ENCODE assay signal across 8 cellular contexts in genomic region chr9:33044162-33044673, GRCh38. TPM values are rescaled to one million over a fixed set of nuclear protein-coding genes. Genes with fewer than 3 reads are reported as not detected.
DNase-seq lines count a peak whose midpoint lies in the region; ATAC-seq and TF ChIP-seq lines count a peak whose summit lies in the region.

No MANE protein-coding gene starts in this region.

- peaks cover 37% of the 10 kb centered on the region for H3K36me3 ChIP-seq in HUES6 (ENCODE audit: control insufficient read depth, insufficient read depth, low read length)
- H3K36me3 ChIP-seq in PC-9 (ENCODE audit: low read depth): 0 out of 2 replicates have a peak, but pooled peaks cover 4% of the 10 kb centered on the region
- H3K36me3 ChIP-seq in naive thymus-derived CD4-positive, alpha-beta T cell (ENCODE audit: control insufficient read depth in 2 of 3, insufficient read depth in 3 of 3, low read length in 3 of 3): peaks cover 0 to 21% (median 0%) of the 10 kb centered on the region in 3 experiments

- no peaks in the 10 kb centered on the region for H4K20me1 ChIP-seq in PC-9 (ENCODE audit: insufficient read depth)

- no TSS peak for BruUV-seq in PC-9 (replicated peaks; lab: Mats Ljungman, UMichigan)

- peaks cover 9 to 25% (median 11%) of the 10 kb centered on the region in 5 donors for H3K36me3 Mint-ChIP-seq in naive thymus-derived CD4-positive, alpha-beta T cell

- H3K27me3 ChIP-seq in HUES6 (ENCODE audit: control insufficient read depth, insufficient read depth, low read length) (no peaks in the 10 kb centered on the region), PC-9 (ENCODE audit: insufficient read depth, low read depth) (no peaks in the 10 kb centered on the region)
- no peaks in the 10 kb centered on the region for H3K27me3 ChIP-seq in naive thymus-derived CD4-positive, alpha-beta T cell (ENCODE audit: control insufficient read depth in 2 of 2, insufficient read depth in 2 of 2, low read length in 2 of 2)

- H3K9me2 ChIP-seq in PC-9 (ENCODE audit: insufficient read depth): no peaks in the 10 kb centered on the region

- peaks cover 45% of the 10 kb centered on the region; the same call in 1 of the 2 replicates for H3F3A ChIP-seq in PC-9 (ENCODE audit: insufficient read depth, low read depth)

- peak overlapping the region; percentile 79 for H2AFZ ChIP-seq in PC-9

- H3K9ac ChIP-seq in HUES6 (ENCODE audit: low read length): peak overlapping the region; percentile 62

- POLR2A ChIA-PET in PC-9 (lab: Charles Lee; ENCODE audit: unreplicated experiment): interaction anchor here (1.0 kb wide), 1 partner anchor 472 kb away, joined by 9 read pairs; no protein-coding TSS in a partner anchor
- POLR2A ChIA-PET in naive thymus-derived CD4-positive, alpha-beta T cell (lab: Charles Lee): interaction anchor here (0.9 kb wide), 1 partner anchor 20 kb away, joined by 6 read pairs; no protein-coding TSS in a partner anchor

- CTCF ChIA-PET in PC-9 (lab: Charles Lee): no interaction called here
- CTCF ChIA-PET in naive thymus-derived CD4-positive, alpha-beta T cell (lab: Charles Lee): no interaction called here

- peaks cover 8 to 24% (median 19%) of the 10 kb centered on the region in 7 donors for H3K4me1 Mint-ChIP-seq in naive thymus-derived CD4-positive, alpha-beta T cell

- H3K9me3 ChIP-seq in HUES6 (ENCODE audit: control insufficient read depth, insufficient read depth, low read depth, low read length) (no peaks in the 10 kb centered on the region), PC-9 (ENCODE audit: insufficient read depth, low read depth) (no peaks in the 10 kb centered on the region)
- no peaks in the 10 kb centered on the region for H3K9me3 ChIP-seq in naive thymus-derived CD4-positive, alpha-beta T cell (ENCODE audit: control insufficient read depth in 2 of 3, low read length in 3 of 3)

- peak overlapping the region; percentile 87 for H3K4me2 ChIP-seq in PC-9

- no peaks in the 10 kb centered on the region for H3K27me3 Mint-ChIP-seq in naive thymus-derived CD4-positive, alpha-beta T cell

- intact Hi-C loops in PC-9 (cut with micrococcal nuclease; ENCODE audit: unreplicated experiment): no loop called here
- intact Hi-C loops in naive thymus-derived CD4-positive, alpha-beta T cell (cut with micrococcal nuclease): loop anchor here in 1 of 2 donors (1.0 kb wide), 2 partner anchors 9 to 32 kb away; partner anchors contain the start of gene SMU1

- in situ Hi-C loops in Caki2 (cut with HindIII; ENCODE audit: low pct_unique_long_range_greater_than_20kb, low sequenced_read_pairs): no loop called here

- ATAC-seq in GM21367 (IDR thresholded peaks at IDR 0.05; ENCODE audit: unreplicated experiment): peak; percentile 65
- ATAC-seq in naive thymus-derived CD4-positive, alpha-beta T cell: peak; percentile 80

- no peaks in the 10 kb centered on the region for H3K9me3 Mint-ChIP-seq in naive thymus-derived CD4-positive, alpha-beta T cell

- DNase-seq in Caki2 (ENCODE audit: low read depth) (peak; percentile 76), PC-9 (peak; percentile 49 to 67), fibroblast of peridontal ligament (ENCODE audit: extremely low read depth) (peak; percentile 92)
- peak; percentile 38 for DNase-seq in activated effector memory CD4-positive, alpha-beta T cell treated with Interleukin-2 at 50 U/mL for 16 hours
- peak; percentile 43 to 74 (median 50) for DNase-seq in naive thymus-derived CD4-positive, alpha-beta T cell
- DNase-seq in stimulated activated naive CD4-positive, alpha-beta T cell treated with Interleukin-2 at 50 U/mL for 16 hours (lab: John Stamatoyannopoulos, UW): peak; percentile 47

- H3K4me3 Mint-ChIP-seq in naive thymus-derived CD4-positive, alpha-beta T cell: peak overlapping the region; percentile 69 to 91 (median 82)

- peak overlapping the region; percentile 70 for H3K4me3 ChIP-seq in HUES6 (ENCODE audit: low read depth, low read length)
- peak overlapping the region; percentile 71 for H3K4me3 ChIP-seq in PC-9
- H3K4me3 ChIP-seq in naive thymus-derived CD4-positive, alpha-beta T cell (ENCODE audit: low read length): peak overlapping the region; percentile 56

- no peak for TF ChIP-seq CTCF in PC-9 (conservative IDR thresholded peaks at IDR 0.05)

- H3K27ac ChIP-seq in HUES6 (ENCODE audit: low read depth, low read length) (no peak overlapping the region), PC-9 (no peak overlapping the region)
- peak overlapping the region; percentile 68 for H3K27ac ChIP-seq in naive thymus-derived CD4-positive, alpha-beta T cell (ENCODE audit: low read depth, low read length)

- H3K27ac Mint-ChIP-seq in naive thymus-derived CD4-positive, alpha-beta T cell: peak overlapping the region; percentile 59 to 92 (median 79)

- H3K79me2 ChIP-seq in PC-9 (ENCODE audit: low read depth): no peaks in the 10 kb centered on the region

- H3K4me1 ChIP-seq in HUES6 (ENCODE audit: control insufficient read depth, insufficient read depth, low read length) (peaks cover 4% of the 10 kb centered on the region; the same call in 1 of the 2 replicates), PC-9 (replicated peaks; ENCODE audit: insufficient read depth) (0 out of 2 replicates have a peak, but pooled peaks cover 3% of the 10 kb centered on the region)
- peaks cover 0 to 6% of the 10 kb centered on the region in 2 donors for H3K4me1 ChIP-seq in naive thymus-derived CD4-positive, alpha-beta T cell (ENCODE audit: control insufficient read depth in 2 of 2, insufficient read depth in 2 of 2, low read length in 2 of 2)

RNA-seq across cellular contexts. Expression of gene DNAJA1, which starts 19.1 kb away (rescaled TPM):
- 112 and 128 TPM in 2 replicates for total RNA-seq in Caki2 (2014; rRNA removed; shearing (Covaris generic); ENCODE audit: low replicate concordance)
- total RNA-seq in PC-9 (2021): 78.0 and 88.4 TPM in 2 replicates
- total RNA-seq in naive thymus-derived CD4-positive, alpha-beta T cell: 100 to 1,000 TPM in 3 of 5 experiments, 10 to 100 TPM in 2; 66.8 to 204 (median 119) TPM
- polyA plus RNA-seq in naive thymus-derived CD4-positive, alpha-beta T cell: 100 to 1,000 TPM in 1 of 2 donors, 10 to 100 TPM in 1; 77.3 to 116 TPM

RNA-seq across cellular contexts. Expression of gene SMU1, which starts 32.3 kb away (rescaled TPM):
- total RNA-seq in Caki2 (2014; rRNA removed; shearing (Covaris generic); ENCODE audit: low replicate concordance): 23.4 and 27.3 TPM in 2 replicates
- 12.6 and 14.5 TPM in 2 replicates for total RNA-seq in PC-9 (2021)
- total RNA-seq in naive thymus-derived CD4-positive, alpha-beta T cell: 10 to 100 TPM; 22.3 to 32.9 (median 25.6) TPM
- 10 to 100 TPM; 26.4 to 30.0 TPM for polyA plus RNA-seq in naive thymus-derived CD4-positive, alpha-beta T cell

RNA-seq across cellular contexts. Expression of gene APTX, which starts 42.8 kb away (rescaled TPM):
- 20.6 and 27.3 TPM in 2 replicates for total RNA-seq in Caki2 (2014; rRNA removed; shearing (Covaris generic); ENCODE audit: low replicate concordance)
- total RNA-seq in PC-9 (2021): 37.3 and 44.3 TPM in 2 replicates
- total RNA-seq in naive thymus-derived CD4-positive, alpha-beta T cell: 10 to 100 TPM; 17.6 to 32.0 (median 29.6) TPM
- 10 to 100 TPM; 24.2 to 31.6 TPM for polyA plus RNA-seq in naive thymus-derived CD4-positive, alpha-beta T cell

Comparison
In these comparisons a context has a peak if more than half of its experiments do, and no peak if none do; other contexts are left out.
1. DNase-seq: peak in every context shown above with its lines; median percentile 92 in fibroblast of peridontal ligament; 76 in Caki2; 58 in PC-9; 50 in naive thymus-derived CD4-positive, alpha-beta T cell; 47 in stimulated activated naive CD4-positive, alpha-beta T cell treated with Interleukin-2 at 50 U/mL for 16 hours; 38 in activated effector memory CD4-positive, alpha-beta T cell treated with Interleukin-2 at 50 U/mL for 16 hours.